In the genomic region with DNA sequence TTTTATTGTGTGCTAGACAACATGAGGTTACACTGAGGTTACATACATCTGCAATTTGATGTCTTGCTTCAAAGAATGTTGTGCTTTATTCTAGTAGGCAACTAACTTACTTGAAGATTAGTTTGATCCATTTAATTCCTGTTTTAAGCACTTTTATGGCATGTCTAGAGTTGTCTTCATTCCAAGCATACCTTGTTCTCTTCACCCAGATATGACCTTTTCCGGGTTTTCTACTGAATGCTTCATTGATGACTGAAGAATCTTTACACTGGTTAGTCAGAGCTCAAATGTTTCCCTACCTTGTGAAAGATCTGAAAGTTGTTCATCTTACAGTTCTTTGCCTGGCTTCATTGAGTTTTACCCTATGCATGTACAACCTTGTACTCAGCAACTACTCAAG, we compare ENCODE assay signal across 15 cellular contexts.
DNase-seq lines count a peak whose midpoint lies in the region; ATAC-seq and TF ChIP-seq lines count a peak whose summit lies in the region.
"Had no signal": no experiment of that assay in that cellular context is flagged by ENCODE, and none has a peak within 500 bp of the region (broad histone marks: within the 10 kb centered on the region; RNA-seq: fewer than 3 reads in every experiment).

No MANE protein-coding gene starts in this region.

- DNase-seq in GM04504 (ENCODE audit: low read depth): peak; percentile 72
- DNase-seq in fibroblast of pulmonary artery (ENCODE audit: low read depth): peak; percentile 69
- no peak for DNase-seq in type B pancreatic cell (ENCODE audit: extremely low spot score, unreplicated experiment)
- DNase-seq in T-helper 9 cell: no peak
- DNase-seq: activated T-cell treated with anti-CD3 and anti-CD28 coated beads, Interleukin-2, amount 50 U/mL, for 24 hours; KBM-7; nucleus accumbens; stimulated activated CD4-positive, alpha-beta T cell treated with anti-CD3 and anti-CD28 coated beads, Interleukin-1b, Interleukin-23, amount 100 ng/mL, for 48 hours; stimulated activated naive CD8-positive, alpha-beta T cell treated with anti-CD3 and anti-CD28 coated beads, Interleukin-15, Interleukin-2, amounts not matched to agents 100 U/mL and 50 U/mL, for 24 hours had no signal

- H3K27ac Mint-ChIP-seq in type B pancreatic cell: peak overlapping the region; percentile 73
- H3K27ac Mint-ChIP-seq: activated T-cell treated with anti-CD3 and anti-CD28 coated beads, Interleukin-2, amount 50 U/mL, for 24 hours had no signal

- H3K4me3 Mint-ChIP-seq in type B pancreatic cell: no peak overlapping the region
- H3K4me3 Mint-ChIP-seq: activated T-cell treated with anti-CD3 and anti-CD28 coated beads, Interleukin-2, amount 50 U/mL, for 24 hours; central memory CD8-positive, alpha-beta T cell had no signal

- H3K4me1 Mint-ChIP-seq in type B pancreatic cell (ENCODE audit: unreplicated experiment): peaks cover 7% of the 10 kb centered on the region
- H3K4me1 Mint-ChIP-seq: central memory CD8-positive, alpha-beta T cell had no signal

- TF ChIP-seq CTCF in fibroblast of pulmonary artery (IDR thresholded peaks at IDR 0.05; ENCODE audit: low read length, missing control alignments) (no peak), type B pancreatic cell (conservative IDR thresholded peaks at IDR 0.05) (no peak)

- H3K4me3 ChIP-seq in fibroblast of pulmonary artery (replicated peaks; ENCODE audit: low read depth, low read length): no peak overlapping the region

- H3K27me3 Mint-ChIP-seq in type B pancreatic cell: no peaks in the 10 kb centered on the region
- H3K27me3 Mint-ChIP-seq: activated T-cell treated with anti-CD3 and anti-CD28 coated beads, Interleukin-2, amount 50 U/mL, for 24 hours; central memory CD8-positive, alpha-beta T cell had no signal

- H3K9me3 Mint-ChIP-seq in type B pancreatic cell: peaks cover 9% of the 10 kb centered on the region
- H3K9me3 Mint-ChIP-seq: activated T-cell treated with anti-CD3 and anti-CD28 coated beads, Interleukin-2, amount 50 U/mL, for 24 hours had no signal

- H3K36me3 Mint-ChIP-seq in type B pancreatic cell: no peaks in the 10 kb centered on the region

- ATAC-seq in SK-N-SH treated with all-trans-retinoic acid at 6 μM for 48 hours (peak; percentile 85), GM21825 (IDR thresholded peaks at IDR 0.05; ENCODE audit: unreplicated experiment) (no peak), GM21360 (IDR thresholded peaks at IDR 0.05; ENCODE audit: unreplicated experiment) (no peak)
- ATAC-seq: left lobe of liver; Right ventricle myocardium inferior; stimulated activated naive CD8-positive, alpha-beta T cell treated with anti-CD3 and anti-CD28 coated beads, Interleukin-15, Interleukin-2, amounts not matched to agents 100 U/mL and 50 U/mL, for 24 hours had no signal

TF ChIP-seq in SK-N-SH treated with all-trans-retinoic acid at 6 μM for 48 hours, 23 proteins besides CTCF, POLR2A, EP300 and RAD21:
- TF ChIP-seq ARNTL (CRISPR knock-in tag; IDR thresholded peaks at IDR 0.05; ENCODE audit: borderline replicate concordance, low read depth): no peak
- TF ChIP-seq, protein P1, sequence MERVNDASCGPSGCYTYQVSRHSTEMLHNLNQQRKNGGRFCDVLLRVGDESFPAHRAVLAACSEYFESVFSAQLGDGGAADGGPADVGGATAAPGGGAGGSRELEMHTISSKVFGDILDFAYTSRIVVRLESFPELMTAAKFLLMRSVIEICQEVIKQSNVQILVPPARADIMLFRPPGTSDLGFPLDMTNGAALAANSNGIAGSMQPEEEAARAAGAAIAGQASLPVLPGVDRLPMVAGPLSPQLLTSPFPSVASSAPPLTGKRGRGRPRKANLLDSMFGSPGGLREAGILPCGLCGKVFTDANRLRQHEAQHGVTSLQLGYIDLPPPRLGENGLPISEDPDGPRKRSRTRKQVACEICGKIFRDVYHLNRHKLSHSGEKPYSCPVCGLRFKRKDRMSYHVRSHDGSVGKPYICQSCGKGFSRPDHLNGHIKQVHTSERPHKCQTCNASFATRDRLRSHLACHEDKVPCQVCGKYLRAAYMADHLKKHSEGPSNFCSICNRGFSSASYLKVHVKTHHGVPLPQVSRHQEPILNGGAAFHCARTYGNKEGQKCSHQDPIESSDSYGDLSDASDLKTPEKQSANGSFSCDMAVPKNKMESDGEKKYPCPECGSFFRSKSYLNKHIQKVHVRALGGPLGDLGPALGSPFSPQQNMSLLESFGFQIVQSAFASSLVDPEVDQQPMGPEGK (CRISPR knock-in tag; IDR thresholded peaks at IDR 0.05; ENCODE audit: borderline replicate concordance): no peak
- no peak for TF ChIP-seq ZC3H10 (CRISPR knock-in tag; IDR thresholded peaks at IDR 0.05)
- TF ChIP-seq CSDC2 (CRISPR knock-in tag; IDR thresholded peaks at IDR 0.05): no peak
- no peak for TF ChIP-seq BACH2 (CRISPR knock-in tag; IDR thresholded peaks at IDR 0.05; ENCODE audit: borderline replicate concordance)

Comparison
In these comparisons a context has a peak if more than half of its experiments do, and no peak if none do; other contexts are left out.
1. DNase-seq: peak in GM04504 (single experiment) and fibroblast of pulmonary artery (single experiment); none in type B pancreatic cell (single experiment) and T-helper 9 cell (single experiment).